ENCODE assay signal across 1 cellular context in genomic region chr12:69510176-69510827, GRCh38.
TF ChIP-seq lines count a peak whose summit lies in the region.

No MANE protein-coding gene starts in this region.

TF ChIP-seq in SK-N-SH treated with all-trans-retinoic acid at 6 μM for 48 hours, 23 proteins besides CTCF, POLR2A, EP300 and RAD21 (continued from another document):
- TF ChIP-seq PATZ1 (CRISPR knock-in tag; IDR thresholded peaks at IDR 0.05; ENCODE audit: borderline replicate concordance) (no peak), TOX (CRISPR knock-in tag; IDR thresholded peaks at IDR 0.05; ENCODE audit: borderline replicate concordance) (no peak), ZFP30 (CRISPR knock-in tag; IDR thresholded peaks at IDR 0.05) (no peak), GLIS3 (CRISPR knock-in tag; IDR thresholded peaks at IDR 0.05) (no peak), ZNF70 (CRISPR knock-in tag; IDR thresholded peaks at IDR 0.05) (no peak), ZFP3 (CRISPR knock-in tag; IDR thresholded peaks at IDR 0.05) (no peak)
